ENCODE assay signal across 10 cellular contexts in genomic region chr12:10220398-10221077, GRCh38. TPM values are rescaled to one million over a fixed set of nuclear protein-coding genes. Genes with fewer than 3 reads are reported as not detected.
A peak's percentile ranks its signal among the peaks of the same experiment; 100 is the strongest.
DNase-seq lines count a peak whose midpoint lies in the region; ATAC-seq, FAIRE-seq and TF ChIP-seq lines count a peak whose summit lies in the region.
"Had no signal": no experiment of that assay in that cellular context is flagged by ENCODE, and none has a peak within 500 bp of the region (broad histone marks: within the 10 kb centered on the region; RNA-seq: fewer than 3 reads in every experiment).

No MANE protein-coding gene starts in this region.

- H3K4me3 ChIP-seq in bronchial epithelial cell (ENCODE audit: low read depth, low read length) (no peak overlapping the region), right atrium auricular region (no peak overlapping the region), sigmoid colon (no peak overlapping the region)
- no peak overlapping the region for H3K4me3 ChIP-seq in CD4-positive, alpha-beta memory T cell (ENCODE audit: low read length in 2 of 2)

- no peak overlapping the region for H3K27ac Mint-ChIP-seq in stimulated activated naive B cell treated with anti-CD40 and anti-IgM and Interleukin-4, amounts not matched to agents 10 μg/mL and 1 μg/mL and 100 μg/mL, for 72 hours
- no peak overlapping the region for H3K27ac Mint-ChIP-seq in CD4-positive, alpha-beta memory T cell

- FAIRE-seq in bronchial epithelial cell (lab: Jason Lieb, UNC), result no peak
- FAIRE-seq: TTC549 had no signal

- peaks cover 0 to under 1% of the 10 kb centered on the region in 2 donors for H3K27me3 Mint-ChIP-seq in stimulated activated naive B cell treated with anti-CD40 and anti-IgM and Interleukin-4, amounts not matched to agents 10 μg/mL and 1 μg/mL and 100 μg/mL, for 72 hours
- no peaks in the 10 kb centered on the region for H3K27me3 Mint-ChIP-seq in CD4-positive, alpha-beta memory T cell
- H3K27me3 Mint-ChIP-seq in activated T-cell treated with anti-CD3 and anti-CD28 coated beads, Interleukin-2, amount 50 U/mL, for 4 hours (ENCODE audit: low read depth), result no peaks in the 10 kb centered on the region

- no peaks in the 10 kb centered on the region for H3K27me3 ChIP-seq in bronchial epithelial cell (ENCODE audit: control insufficient read depth, insufficient read depth, low read length)
- H3K27me3 ChIP-seq in right atrium auricular region, result no peaks in the 10 kb centered on the region
- H3K27me3 ChIP-seq in sigmoid colon, result no peaks in the 10 kb centered on the region
- no peaks in the 10 kb centered on the region for H3K27me3 ChIP-seq in CD4-positive, alpha-beta memory T cell (ENCODE audit: insufficient read depth, low read length)

- no peak overlapping the region for H3K4me3 Mint-ChIP-seq in stimulated activated naive B cell treated with anti-CD40 and anti-IgM and Interleukin-4, amounts not matched to agents 10 μg/mL and 1 μg/mL and 100 μg/mL, for 72 hours
- H3K4me3 Mint-ChIP-seq in CD4-positive, alpha-beta memory T cell, result no peak overlapping the region
- no peak overlapping the region for H3K4me3 Mint-ChIP-seq in activated T-cell treated with anti-CD3 and anti-CD28 coated beads, Interleukin-2, amount 50 U/mL, for 4 hours

- no peak for ATAC-seq in stimulated activated naive B cell treated with anti-CD40 and anti-IgM and Interleukin-4, amounts not matched to agents 10 μg/mL and 1 μg/mL and 100 μg/mL, for 72 hours (replicated peaks)
- no peak for ATAC-seq in activated T-cell treated with anti-CD3 and anti-CD28 coated beads, Interleukin-2, amount 50 U/mL, for 4 hours

- H3K4me1 ChIP-seq in right atrium auricular region (peaks cover 0 to 45% of the 10 kb centered on the region in 2 donors), sigmoid colon (peaks cover 0 to 21% (median 19%) of the 10 kb centered on the region in 4 donors)
- peaks cover 7% of the 10 kb centered on the region for H3K4me1 ChIP-seq in CD4-positive, alpha-beta memory T cell (ENCODE audit: insufficient read depth, low read length)

- H3K27ac ChIP-seq in right atrium auricular region (peak overlapping the region; percentile 83 to 100), sigmoid colon (peak overlapping the region; percentile 56 to 71 (median 64))
- H3K27ac ChIP-seq in CD4-positive, alpha-beta memory T cell (ENCODE audit: low read depth, low read length), result no peak overlapping the region

- H3K9me3 ChIP-seq in right atrium auricular region (no peaks in the 10 kb centered on the region), sigmoid colon (no peaks in the 10 kb centered on the region)
- H3K9me3 ChIP-seq in CD4-positive, alpha-beta memory T cell (ENCODE audit: control insufficient read depth in 1 of 2, low read length in 2 of 2), result no peaks in the 10 kb centered on the region

- H3K36me3 Mint-ChIP-seq in stimulated activated naive B cell treated with anti-CD40 and anti-IgM and Interleukin-4, amounts not matched to agents 10 μg/mL and 1 μg/mL and 100 μg/mL, for 72 hours, result peaks cover 12 to 16% of the 10 kb centered on the region in 2 donors
- H3K36me3 Mint-ChIP-seq in CD4-positive, alpha-beta memory T cell, result peaks cover 39 to 49% of the 10 kb centered on the region in 2 donors
- peaks cover 43% of the 10 kb centered on the region for H3K36me3 Mint-ChIP-seq in activated T-cell treated with anti-CD3 and anti-CD28 coated beads, Interleukin-2, amount 50 U/mL, for 4 hours (ENCODE audit: insufficient read depth)

- TF ChIP-seq CTCF in bronchial epithelial cell (IDR thresholded peaks at IDR 0.05; ENCODE audit: insufficient read depth, low read length, severe bottlenecking), result no peak
- TF ChIP-seq CTCF in right atrium auricular region (IDR thresholded peaks at IDR 0.05), result no peak
- TF ChIP-seq CTCF in sigmoid colon (IDR thresholded peaks at IDR 0.05), result no peak

- CTCF ChIA-PET in CD4-positive, alpha-beta memory T cell (lab: Charles Lee; ENCODE audit: partially characterized antibody), result interaction anchor here (1.0 kb wide), 1 partner anchor 15 kb away, joined by 3 read pairs; no protein-coding TSS in a partner anchor

- H3K4me1 Mint-ChIP-seq in stimulated activated naive B cell treated with anti-CD40 and anti-IgM and Interleukin-4, amounts not matched to agents 10 μg/mL and 1 μg/mL and 100 μg/mL, for 72 hours, result no peaks in the 10 kb centered on the region
- H3K4me1 Mint-ChIP-seq in CD4-positive, alpha-beta memory T cell, result peaks cover 2 to 7% (median 4%) of the 10 kb centered on the region in 4 donors
- H3K4me1 Mint-ChIP-seq in activated T-cell treated with anti-CD3 and anti-CD28 coated beads, Interleukin-2, amount 50 U/mL, for 4 hours (ENCODE audit: low read depth), result peaks cover 5% of the 10 kb centered on the region

- no peak for TF ChIP-seq EP300 in sigmoid colon (IDR thresholded peaks at IDR 0.05)

- WGBS in sigmoid colon, 2 donors, result 78 to 80% methylated on average over 8 of the region's 8 CpGs

- POLR2A ChIA-PET in CD4-positive, alpha-beta memory T cell (lab: Charles Lee; ENCODE audit: partially characterized antibody), result no interaction called here

- H3K36me3 ChIP-seq in bronchial epithelial cell (ENCODE audit: control insufficient read depth, insufficient read depth, low read length) (peaks cover 8% of the 10 kb centered on the region), right atrium auricular region (peaks cover 81% of the 10 kb centered on the region), sigmoid colon (peaks cover 32 to 72% (median 44%) of the 10 kb centered on the region in 4 donors)
- H3K36me3 ChIP-seq in CD4-positive, alpha-beta memory T cell (ENCODE audit: insufficient read depth, low read length), result peaks cover 9% of the 10 kb centered on the region

- intact Hi-C loops in sigmoid colon (cut with DNase I), result no loop called here
- intact Hi-C loops in CD4-positive, alpha-beta memory T cell (cut with micrococcal nuclease), result no loop called here

- TF ChIP-seq POLR2A in sigmoid colon (IDR thresholded peaks at IDR 0.05), result no peak

- DNase-seq in EH (ENCODE audit: low read depth) (peak; percentile 35), bronchial epithelial cell (ENCODE audit: low read depth) (peak; percentile 58), right atrium auricular region (ENCODE audit: low spot score) (peak; percentile 93), sigmoid colon (peak; percentile 92)
- DNase-seq in stimulated activated naive B cell treated with anti-CD40 and anti-IgM and Interleukin-4, amounts not matched to agents 10 μg/mL and 1 μg/mL and 100 μg/mL, for 72 hours, result no peak
- no peak for DNase-seq in CD4-positive, alpha-beta memory T cell
- no peak for DNase-seq in activated T-cell treated with anti-CD3 and anti-CD28 coated beads, Interleukin-2, amount 50 U/mL, for 4 hours
- no peak for DNase-seq in activated CD4-positive, alpha-beta T cell treated with anti-CD3 and anti-CD28 coated beads, Interleukin-2, amount 50 U/mL, for 1 hour
- DNase-seq: NCI-H748 treated with DMSO at 0.1 percent for 48 hours had no signal

- no peaks in the 10 kb centered on the region for H3K9me3 Mint-ChIP-seq in stimulated activated naive B cell treated with anti-CD40 and anti-IgM and Interleukin-4, amounts not matched to agents 10 μg/mL and 1 μg/mL and 100 μg/mL, for 72 hours
- peaks cover 0 to 2% (median 0%) of the 10 kb centered on the region in 8 donors for H3K9me3 Mint-ChIP-seq in CD4-positive, alpha-beta memory T cell
- H3K9me3 Mint-ChIP-seq in activated T-cell treated with anti-CD3 and anti-CD28 coated beads, Interleukin-2, amount 50 U/mL, for 4 hours, result no peaks in the 10 kb centered on the region

RNA-seq across cellular contexts. Expression of gene GABARAPL1, which starts 7.9 kb away (rescaled TPM):
- total RNA-seq in bronchial epithelial cell (21.3 and 32.9 TPM in 2 replicates), right atrium auricular region (100 to 1,000 TPM; 180 to 335 TPM), sigmoid colon (100 to 1,000 TPM in 2 of 4 donors, 10 to 100 TPM in 2; 78.5 to 122 (median 102) TPM)
- polyA plus RNA-seq in sigmoid colon, result 10 to 100 TPM; 38.3 to 75.1 (median 54.6) TPM
- 10 to 100 TPM; 35.3 to 36.3 TPM for total RNA-seq in CD4-positive, alpha-beta memory T cell
- 10 to 100 TPM; 12.8 to 16.2 TPM for polyA plus RNA-seq in CD4-positive, alpha-beta memory T cell
- 10 to 100 TPM in 1 of 3 donors, 1 to 10 TPM in 2; 6.3 to 10.4 (median 9.3) TPM for total RNA-seq in activated T-cell treated with anti-CD3 and anti-CD28 coated beads, Interleukin-2, amount 50 U/mL, for 4 hours

RNA-seq across cellular contexts. Expression of gene TMEM52B, which starts 41.7 kb away (rescaled TPM):
- total RNA-seq in bronchial epithelial cell (not detected in 2 replicates), right atrium auricular region (under 1 TPM in 1 of 2 donors, not detected in 1; 0.51 TPM), sigmoid colon (not detected)
- polyA plus RNA-seq in sigmoid colon, result 1 to 10 TPM in 1 of 3 donors, under 1 TPM in 1, not detected in 1; 0.12 to 1.2 TPM
- total RNA-seq in CD4-positive, alpha-beta memory T cell, result not detected
- not detected for polyA plus RNA-seq in CD4-positive, alpha-beta memory T cell
- not detected for total RNA-seq in activated T-cell treated with anti-CD3 and anti-CD28 coated beads, Interleukin-2, amount 50 U/mL, for 4 hours

RNA-seq across cellular contexts. Expression of gene OLR1, which starts 48.6 kb away (rescaled TPM):
- total RNA-seq in bronchial epithelial cell (0.38 TPM in 1 of 2 replicates, not detected in the other), right atrium auricular region (1 to 10 TPM; 1.6 to 2.5 TPM), sigmoid colon (1 to 10 TPM in 1 of 4 donors, under 1 TPM in 1, not detected in 2; 0.36 to 3.3 TPM)
- 1 to 10 TPM in 1 of 3 donors, under 1 TPM in 1, not detected in 1; 0.10 to 1.2 TPM for polyA plus RNA-seq in sigmoid colon
- total RNA-seq in CD4-positive, alpha-beta memory T cell, result under 1 TPM in 1 of 2 experiments, not detected in 1; 0.42 TPM
- polyA plus RNA-seq in CD4-positive, alpha-beta memory T cell, result not detected
- total RNA-seq in activated T-cell treated with anti-CD3 and anti-CD28 coated beads, Interleukin-2, amount 50 U/mL, for 4 hours, result not detected

Comparison
In these comparisons a context has a peak if more than half of its experiments do, and no peak if none do; other contexts are left out.
1. DNase-seq: peak in EH (single experiment), bronchial epithelial cell (single experiment), right atrium auricular region (single experiment) and sigmoid colon (single experiment); none in stimulated activated naive B cell treated with anti-CD40 and anti-IgM and Interleukin-4, amounts not matched to agents 10 μg/mL and 1 μg/mL and 100 μg/mL, for 72 hours (single experiment), CD4-positive, alpha-beta memory T cell (0 of 5), activated T-cell treated with anti-CD3 and anti-CD28 coated beads, Interleukin-2, amount 50 U/mL, for 4 hours (single experiment) and activated CD4-positive, alpha-beta T cell treated with anti-CD3 and anti-CD28 coated beads, Interleukin-2, amount 50 U/mL, for 1 hour (single experiment).